ENCODE assay signal across 9 cellular contexts in genomic region chr17:46764709-46765401, GRCh38. TPM values are rescaled to one million over a fixed set of nuclear protein-coding genes. Genes with fewer than 3 reads are reported as not detected.
DNase-seq lines count a peak whose midpoint lies in the region; ATAC-seq, FAIRE-seq and TF ChIP-seq lines count a peak whose summit lies in the region.
"Had no signal": no experiment of that assay in that cellular context is flagged by ENCODE, and none has a peak within 500 bp of the region (broad histone marks: within the 10 kb centered on the region; RNA-seq: fewer than 3 reads in every experiment).

No MANE protein-coding gene starts in this region.

- ATAC-seq in RWPE2 (ENCODE audit: low read depth) = peak; percentile 72

- H3K27ac ChIP-seq in RWPE2 (ENCODE audit: poor library complexity, severe bottlenecking) = peak overlapping the region; percentile 12

- FAIRE-seq in frontal cortex (lab: Jason Lieb, UNC) = no peak

- H3K36me3 ChIP-seq in RWPE2 (ENCODE audit: low read depth) = no peaks in the 10 kb centered on the region

- DNase-seq in GM04503 (ENCODE audit: low read depth) (peak; percentile 58), RWPE2 (ENCODE audit: low spot score) (no peak), fibroblast of villous mesenchyme (ENCODE audit: low read depth) (peak; percentile 75), retinal pigment epithelial cell (ENCODE audit: low read depth) (peak; percentile 45), midbrain (lab: John Stamatoyannopoulos, UW) (no peak), HuH-7 (ENCODE audit: low spot score) (no peak), frontal cortex (ENCODE audit: low spot score in 2 of 2) (no peak)
- no peak for DNase-seq in stimulated activated CD4-positive, alpha-beta T cell treated with anti-CD3 and anti-CD28 coated beads, Interleukin-4, amount 100 ng/mL, for 1 hour
- DNase-seq: amniotic stem cell had no signal

- no peaks in the 10 kb centered on the region for H3K9me3 ChIP-seq in RWPE2 (ENCODE audit: severe bottlenecking)

- peaks cover 18% of the 10 kb centered on the region for H3K4me1 ChIP-seq in RWPE2 (ENCODE audit: insufficient read depth, poor library complexity, severe bottlenecking)

- H3K4me3 ChIP-seq in RWPE2 (ENCODE audit: severe bottlenecking) (no peak overlapping the region), fibroblast of villous mesenchyme (ENCODE audit: low read depth, low read length) (no peak overlapping the region), retinal pigment epithelial cell (ENCODE audit: low read length) (no peak overlapping the region)

- no peaks in the 10 kb centered on the region for H3K27me3 ChIP-seq in RWPE2 (ENCODE audit: insufficient read depth, poor library complexity, severe bottlenecking)

- TF ChIP-seq CTCF in RWPE2 (IDR thresholded peaks at IDR 0.05; ENCODE audit: poor library complexity, severe bottlenecking) (no peak), fibroblast of villous mesenchyme (IDR thresholded peaks at IDR 0.05; ENCODE audit: insufficient read depth, low read depth, low read length) (no peak), retinal pigment epithelial cell (conservative IDR thresholded peaks at IDR 0.05; ENCODE audit: low read depth, low read length) (no peak)

RNA-seq across cellular contexts. Expression of gene WNT3, which starts 53.6 kb away (rescaled TPM):
- 0.97 and 2.2 TPM in 2 replicates for total RNA-seq in fibroblast of villous mesenchyme
- 6.1 TPM for total RNA-seq in frontal cortex

Comparison
In these comparisons a context has a peak if more than half of its experiments do, and no peak if none do; other contexts are left out.
1. DNase-seq: peak in GM04503 (single experiment), fibroblast of villous mesenchyme (single experiment) and retinal pigment epithelial cell (single experiment); none in RWPE2 (single experiment), midbrain (single experiment), HuH-7 (single experiment), stimulated activated CD4-positive, alpha-beta T cell treated with anti-CD3 and anti-CD28 coated beads, Interleukin-4, amount 100 ng/mL, for 1 hour (single experiment) and frontal cortex (0 of 2).